Comparison of ENCODE assay signal across 8 cellular contexts in the genomic region with DNA sequence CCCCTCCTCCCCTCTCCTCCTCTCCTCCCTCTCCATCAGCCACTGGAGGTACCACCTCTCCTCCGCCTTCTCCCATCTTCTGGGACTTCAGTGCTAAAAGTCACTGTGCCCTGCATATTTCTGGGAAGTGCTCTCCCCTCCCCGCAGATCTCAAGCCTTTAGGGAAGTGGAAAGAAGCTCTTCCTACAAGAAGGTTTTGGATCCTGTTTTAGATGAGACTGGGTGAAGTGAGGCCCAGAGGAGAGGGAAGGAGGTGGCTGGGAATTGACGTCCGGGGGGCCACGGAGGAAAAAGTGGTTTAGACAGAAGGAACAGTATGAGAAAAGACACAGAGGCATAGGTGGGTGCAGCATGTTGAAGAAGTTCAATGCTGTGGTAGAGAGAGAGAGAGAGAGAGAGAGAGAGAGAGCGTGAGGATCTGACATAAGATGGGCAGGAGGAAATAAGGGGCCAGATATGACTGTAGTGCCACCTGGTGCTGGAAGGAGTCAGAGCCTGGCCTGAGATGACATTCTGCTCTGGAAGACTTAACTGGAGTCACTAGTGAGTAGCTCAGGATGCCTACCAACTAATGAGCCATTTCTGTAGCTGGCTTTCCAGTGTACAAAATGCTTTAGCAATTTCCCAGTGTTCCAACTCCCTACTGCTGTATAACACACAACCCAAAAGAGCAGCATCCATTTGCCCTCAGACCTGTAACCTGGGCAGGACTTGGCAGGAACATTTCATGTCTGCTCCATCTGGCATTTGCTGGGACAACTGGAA. TPM values are rescaled to one million over a fixed set of nuclear protein-coding genes. Genes with fewer than 3 reads are reported as not detected.
A peak's percentile ranks its signal among the peaks of the same experiment; 100 is the strongest.
DNase-seq lines count a peak whose midpoint lies in the region; ATAC-seq, FAIRE-seq and TF ChIP-seq lines count a peak whose summit lies in the region.

No MANE protein-coding gene starts in this region.

- H4K20me1 ChIP-seq in H1 (replicated peaks in 1 of 2; ENCODE audit: control insufficient read depth in 1 of 2, insufficient read depth in 2 of 2, low read length in 2 of 2) = no peaks in the 10 kb centered on the region

- H3K4ac ChIP-seq in H1 (replicated peaks; ENCODE audit: insufficient read length, low read depth, low read length) = no peak overlapping the region
- H3K4ac ChIP-seq in mesenchymal stem cell (ENCODE audit: low read depth in 1 of 2, low read length in 2 of 2) = peak overlapping the region; percentile 54 to 63

- peaks cover 10 to 16% of the 10 kb centered on the region in 2 donors for H3K27me3 Mint-ChIP-seq in CD8-positive, alpha-beta memory T cell
- H3K27me3 Mint-ChIP-seq in T-helper 17 cell = peaks cover 59% of the 10 kb centered on the region

- no peak overlapping the region for H3K4me3 ChIP-seq in CD8-positive, alpha-beta memory T cell (ENCODE audit: low read length)
- H3K4me3 ChIP-seq in H1 (ENCODE audit: extremely low read depth in 1 of 4, insufficient read depth in 2 of 4, low read depth in 3 of 4, low read length in 4 of 4) (no peak overlapping the region), mesenchymal stem cell (ENCODE audit: insufficient read depth in 1 of 2, low read depth in 1 of 2, low read length in 2 of 2) (no peak overlapping the region), tibial nerve (no peak overlapping the region)

- no peaks in the 10 kb centered on the region for H3K36me3 Mint-ChIP-seq in CD8-positive, alpha-beta memory T cell
- peaks cover 6% of the 10 kb centered on the region for H3K36me3 Mint-ChIP-seq in T-helper 17 cell (ENCODE audit: low read depth)

- H3K9me3 Mint-ChIP-seq in CD8-positive, alpha-beta memory T cell = no peaks in the 10 kb centered on the region

- H2BK120ac ChIP-seq in H1 (replicated peaks; ENCODE audit: low read depth, low read length) (no peak overlapping the region), mesenchymal stem cell (ENCODE audit: low read depth, low read length) (peak overlapping the region; percentile 88)

- H3K14ac ChIP-seq in H1 (ENCODE audit: insufficient read length) (no peak overlapping the region), mesenchymal stem cell (ENCODE audit: low read length in 2 of 2) (no peak overlapping the region)

- H4K91ac ChIP-seq in H1 (replicated peaks; ENCODE audit: insufficient read length, low read length) = no peak overlapping the region
- peak overlapping the region; percentile 63 for H4K91ac ChIP-seq in mesenchymal stem cell (ENCODE audit: low read length)

- H4K5ac ChIP-seq in H1 (ENCODE audit: insufficient read length, low read depth, low read length) = no peak overlapping the region

- no peak overlapping the region for H2AK5ac ChIP-seq in H1 (ENCODE audit: low read depth, low read length)
- H2AK5ac ChIP-seq in mesenchymal stem cell (ENCODE audit: low read length, severe bottlenecking) = peak overlapping the region; percentile 96

- ATAC-seq in T-helper 17 cell = peak; percentile 80

- no peak overlapping the region for H2BK20ac ChIP-seq in H1 (ENCODE audit: low read length)

- peaks cover 0 to 4% (median 0%) of the 10 kb centered on the region in 3 donors for H3K4me1 Mint-ChIP-seq in CD8-positive, alpha-beta memory T cell
- H3K4me1 Mint-ChIP-seq in T-helper 17 cell = peaks cover 23% of the 10 kb centered on the region

- no peak overlapping the region for H3K4me2 ChIP-seq in H1 (ENCODE audit: insufficient read depth in 1 of 2, low read depth in 2 of 2, low read length in 2 of 2)
- H3K4me2 ChIP-seq in mesenchymal stem cell (ENCODE audit: low read length, poor library complexity, severe bottlenecking) = no peak overlapping the region

- FAIRE-seq in GM19239 (lab: Jason Lieb, UNC) (peak; percentile 80), H1 (lab: Jason Lieb, UNC) (peak; percentile 97)

- 56% methylated on average over 4 of the region's 6 CpGs; no CpG with 5 or more reads in 1 of the 2 experiments for WGBS in H1 (ENCODE audit: extremely low coverage in 1 of 2, insufficient coverage in 1 of 2, insufficient read length in 1 of 2, insufficient replicate concordance in 2 of 2, low coverage in 1 of 2, low lambda C conversion rate in 2 of 2, missing lambda C conversion rate in 1 of 2), 2 experiments
- WGBS in mesenchymal stem cell = 45% methylated on average over 6 of the region's 6 CpGs
- 36 to 38% methylated on average over 6 of the region's 6 CpGs for WGBS in tibial nerve, 2 donors

- peak; percentile 83 to 87 for TF ChIP-seq RAD21 in H1 (IDR thresholded peaks at IDR 0.05 in 1 of 2, conservative IDR thresholded peaks at IDR 0.05 in 1 of 2; ENCODE audit: low read depth in 2 of 2, low read length in 2 of 2)

- H2BK5ac ChIP-seq in H1 (ENCODE audit: low read depth, low read length) (no peak overlapping the region), mesenchymal stem cell (ENCODE audit: low read depth, low read length, poor library complexity, severe bottlenecking) (no peak overlapping the region)

- no peaks in the 10 kb centered on the region for H3K23me2 ChIP-seq in H1 (ENCODE audit: low read depth, low read length)

- peak in 3 of 5 donors; percentile 28 to 50 (median 37) for DNase-seq in CD8-positive, alpha-beta memory T cell
- DNase-seq in GM19239 (ENCODE audit: insufficient read length, low spot score) (peak; percentile 45), NCI-H1105 treated with DMSO at 0.1 percent for 48 hours (lab: John Stamatoyannopoulos, UW) (peak; percentile 62), T-helper 17 cell (no peak), H1 (ENCODE audit: low read depth in 1 of 2, low spot score in 2 of 2) (peak in 1 of 2 experiments; percentile 52), mesenchymal stem cell (peak; percentile 92), tibial nerve (ENCODE audit: low spot score in 2 of 2) (peak in 1 of 2 donors; percentile 50)
- no peak for DNase-seq in effector CD4-positive, alpha-beta T cell

- H3K56ac ChIP-seq in H1 (replicated peaks; ENCODE audit: insufficient read length, low read depth, low read length) = no peak overlapping the region

- no peaks in the 10 kb centered on the region for H3K79me1 ChIP-seq in H1 (ENCODE audit: low read depth, low read length)
- no peaks in the 10 kb centered on the region for H3K79me1 ChIP-seq in mesenchymal stem cell (replicated peaks; ENCODE audit: low read length, poor library complexity, severe bottlenecking)

- TF ChIP-seq CTCF in H1 (IDR thresholded peaks at IDR 0.05; ENCODE audit: control extremely low read depth in 1 of 3, insufficient read depth in 1 of 3, low read depth in 1 of 3, low read length in 3 of 3) (peak; percentile 68 to 93 (median 77)), tibial nerve (IDR thresholded peaks at IDR 0.05) (peak in 4 of 5 experiments; percentile 22 to 66 (median 57))

- H3K27ac ChIP-seq in CD8-positive, alpha-beta memory T cell (ENCODE audit: low read depth, low read length) = no peak overlapping the region
- H3K27ac ChIP-seq in H1 (ENCODE audit: low read depth, low read length) = no peak overlapping the region
- H3K27ac ChIP-seq in mesenchymal stem cell (ENCODE audit: low read length, poor library complexity, severe bottlenecking) = peak overlapping the region; percentile 44
- H3K27ac ChIP-seq in tibial nerve = no peak overlapping the region

- CTCF ChIA-PET in CD8-positive, alpha-beta memory T cell (lab: Charles Lee) = interaction anchor here (1.0 to 2.1 kb wide), 2 partner anchors 16 to 161 kb away, joined by 4 to 7 read pairs; a partner anchor contains a TSS
- CTCF ChIA-PET in H1 (lab: Charles Lee; ENCODE audit: partially characterized antibody) = interaction anchor here (0.6 to 7.3 kb wide), 41 partner anchors 9 to 819 kb away, joined by 3 to 75 read pairs (median 4); no protein-coding TSS in a partner anchor

- 0 out of 2 replicates have a peak overlapping the region, but pooled peaks have one; percentile 16 for H2BK15ac ChIP-seq in H1 (ENCODE audit: low read length)
- no peak overlapping the region for H2BK15ac ChIP-seq in mesenchymal stem cell (ENCODE audit: low read depth, poor library complexity, severe bottlenecking)

- TF ChIP-seq EP300 in H1 (IDR thresholded peaks at IDR 0.05; ENCODE audit: borderline replicate concordance in 1 of 2, low read depth in 2 of 2, low read length in 2 of 2) (no peak), tibial nerve (IDR thresholded peaks at IDR 0.05) (peak in 1 of 2 donors; percentile 15)

- H3K9ac ChIP-seq in H1 (replicated peaks in 1 of 4; ENCODE audit: extremely low read depth in 1 of 4, low read depth in 3 of 4, low read length in 3 of 4) (no peak overlapping the region), mesenchymal stem cell (ENCODE audit: low read length) (peak overlapping the region; percentile 51)

- H4K8ac ChIP-seq in H1 (ENCODE audit: extremely low read depth, insufficient read depth, low read length) = no peak overlapping the region
- peak overlapping the region; percentile 45 for H4K8ac ChIP-seq in mesenchymal stem cell (ENCODE audit: low read length)

- no peaks in the 10 kb centered on the region for H3K4me1 ChIP-seq in CD8-positive, alpha-beta memory T cell (ENCODE audit: insufficient read depth, low read length)
- peaks cover 0 to 3% (median 1%) of the 10 kb centered on the region in 4 experiments; a peak in 3 of 7 replicates for H3K4me1 ChIP-seq in H1 (replicated peaks in 1 of 4; ENCODE audit: control insufficient read depth in 3 of 4, insufficient read depth in 4 of 4, low read length in 3 of 4)
- peaks cover 29% of the 10 kb centered on the region for H3K4me1 ChIP-seq in mesenchymal stem cell (ENCODE audit: control insufficient read depth, insufficient read depth, low read depth, low read length)
- peaks cover 0 to 9% (median 0%) of the 10 kb centered on the region in 4 donors for H3K4me1 ChIP-seq in tibial nerve

- POLR2A ChIA-PET in CD8-positive, alpha-beta memory T cell (lab: Charles Lee) = no interaction called here
- POLR2A ChIA-PET in H1 (lab: Charles Lee; ENCODE audit: partially characterized antibody) = interaction anchor here (1.2 kb wide), 1 partner anchor 91 kb away, joined by 5 read pairs; no protein-coding TSS in a partner anchor

- no peak overlapping the region for H3K23ac ChIP-seq in H1 (ENCODE audit: insufficient read length)
- H3K23ac ChIP-seq in mesenchymal stem cell (ENCODE audit: low read length in 2 of 2) = no peak overlapping the region

- H3K27me3 ChIP-seq in CD8-positive, alpha-beta memory T cell (ENCODE audit: insufficient read depth, low read length, poor library complexity, severe bottlenecking) = peaks cover 6% of the 10 kb centered on the region
- H3K27me3 ChIP-seq in H1 (replicated peaks in 1 of 4; ENCODE audit: control insufficient read depth in 3 of 4, extremely low read depth in 1 of 4, insufficient read depth in 3 of 4, low read length in 3 of 4) = 0 out of 7 replicates have a peak, but pooled peaks cover 0 to 2% (median 0%) of the 10 kb centered on the region in 4 experiments
- H3K27me3 ChIP-seq in mesenchymal stem cell (ENCODE audit: control insufficient read depth in 1 of 2, insufficient read depth in 1 of 2, low read length in 2 of 2) = no peaks in the 10 kb centered on the region
- H3K27me3 ChIP-seq in tibial nerve = no peaks in the 10 kb centered on the region

- no peak overlapping the region for H3K18ac ChIP-seq in H1 (ENCODE audit: extremely low read depth, low read length)
- H3K18ac ChIP-seq in mesenchymal stem cell (ENCODE audit: low read depth in 1 of 2, low read length in 2 of 2) = peak overlapping the region; percentile 48 to 69

- H3K9me3 ChIP-seq in CD8-positive, alpha-beta memory T cell (ENCODE audit: low read length) = no peaks in the 10 kb centered on the region
- H3K9me3 ChIP-seq in T-helper 17 cell (ENCODE audit: control insufficient read depth, low read length, poor library complexity, severe bottlenecking) = no peaks in the 10 kb centered on the region
- no peaks in the 10 kb centered on the region for H3K9me3 ChIP-seq in H1 (ENCODE audit: insufficient read depth in 2 of 2, low read depth in 1 of 2, low read length in 1 of 2)
- peaks cover 4% of the 10 kb centered on the region for H3K9me3 ChIP-seq in mesenchymal stem cell (ENCODE audit: control insufficient read depth, low read length)
- no peaks in the 10 kb centered on the region for H3K9me3 ChIP-seq in tibial nerve

- H3K36me3 ChIP-seq in CD8-positive, alpha-beta memory T cell (ENCODE audit: insufficient read depth, low read length) = no peaks in the 10 kb centered on the region
- H3K36me3 ChIP-seq in H1 (ENCODE audit: control insufficient read depth in 2 of 4, insufficient read depth in 4 of 4, low read length in 3 of 4) (no peaks in the 10 kb centered on the region), mesenchymal stem cell (ENCODE audit: control insufficient read depth in 1 of 2, insufficient read depth in 2 of 2, low read depth in 1 of 2, low read length in 2 of 2) (no peaks in the 10 kb centered on the region), tibial nerve (no peaks in the 10 kb centered on the region)

- H3K79me2 ChIP-seq in H1 (ENCODE audit: control insufficient read depth in 1 of 2, insufficient read depth in 2 of 2, low read length in 2 of 2) = no peaks in the 10 kb centered on the region

- TF ChIP-seq POLR2A in H1 (IDR thresholded peaks at IDR 0.05; ENCODE audit: control extremely low read depth in 1 of 2, low read depth in 2 of 2, low read length in 2 of 2) (no peak), tibial nerve (IDR thresholded peaks at IDR 0.05) (no peak)

- H3K27ac Mint-ChIP-seq in CD8-positive, alpha-beta memory T cell = no peak overlapping the region
- H3K27ac Mint-ChIP-seq in T-helper 17 cell = peak overlapping the region; percentile 81

- no peak overlapping the region for H2BK12ac ChIP-seq in H1 (ENCODE audit: low read depth, low read length)
- peak overlapping the region; percentile 91 to 97 for H2BK12ac ChIP-seq in mesenchymal stem cell (ENCODE audit: low read length in 2 of 2)

- H2AFZ ChIP-seq in H1 (ENCODE audit: low read length) (no peak overlapping the region), mesenchymal stem cell (ENCODE audit: low read depth, low read length) (no peak overlapping the region)

- H3K4me3 Mint-ChIP-seq in CD8-positive, alpha-beta memory T cell = peak overlapping the region in 1 of 7 donors; percentile 2
- H3K4me3 Mint-ChIP-seq in T-helper 17 cell = peak overlapping the region; percentile 70

RNA-seq across cellular contexts. Expression of a gene that starts 16.7 kb away (rescaled TPM):
- total RNA-seq in CD8-positive, alpha-beta memory T cell = 1 to 10 TPM; 3.3 to 3.6 TPM
- 1.4 TPM for polyA plus RNA-seq in CD8-positive, alpha-beta memory T cell
- total RNA-seq in T-helper 17 cell = 1 to 10 TPM in 1 of 2 donors, under 1 TPM in 1; 0.65 to 1.8 TPM
- total RNA-seq in H1 (2021; fragmentation: NEBNext Ultra II Directional; extraction: Animal tissue kit (Norgen Biotek cat#: 25700)) = 3.4 and 3.7 TPM in 2 replicates
- polyA plus RNA-seq in H1 (2011; rRNA removed) = 0.70 and 0.93 TPM in 2 replicates
- polyA plus RNA-seq in H1 (2011; cell fraction: cytosol; rRNA removed) = 1.2 TPM
- polyA plus RNA-seq in H1 (2011; cell fraction: nucleus; rRNA removed) = 1.3 TPM
- 1.5 to 1.9 TPM (median 1.8 TPM) in 4 replicates for polyA plus RNA-seq in H1 (2012, experiment 1 of 2)
- polyA plus RNA-seq in H1 (2012, experiment 2 of 2) = 0.16 TPM
- 1.0 TPM for polyA plus RNA-seq in H1 (2013, experiment 1 of 2)
- 0.88 TPM for polyA plus RNA-seq in H1 (2013, experiment 2 of 2)
- 5.1 and 5.3 TPM in 2 replicates for polyA minus RNA-seq in H1 (2011; rRNA and poly(A)+ RNA removed)
- 3.2 TPM for polyA minus RNA-seq in H1 (2011; cell fraction: cytosol; rRNA and poly(A)+ RNA removed)
- polyA minus RNA-seq in H1 (2011; cell fraction: nucleus; rRNA and poly(A)+ RNA removed) = 3.4 TPM
- polyA plus RNA-seq in mesenchymal stem cell (2013, experiment 1 of 2) = 1.7 TPM
- 1.6 TPM for polyA plus RNA-seq in mesenchymal stem cell (2013, experiment 2 of 2)
- 1 to 10 TPM; 6.9 to 9.4 (median 7.8) TPM for total RNA-seq in tibial nerve

RNA-seq across cellular contexts. Expression of a gene that starts 24.8 kb away (rescaled TPM):
- total RNA-seq in CD8-positive, alpha-beta memory T cell = 10 to 100 TPM; 25.5 to 25.8 TPM
- polyA plus RNA-seq in CD8-positive, alpha-beta memory T cell = 34.2 TPM
- total RNA-seq in T-helper 17 cell (10 to 100 TPM; 33.0 to 37.0 TPM), tibial nerve (100 to 1,000 TPM; 152 to 458 (median 204) TPM)
- total RNA-seq in H1 (2021; fragmentation: NEBNext Ultra II Directional; extraction: Animal tissue kit (Norgen Biotek cat#: 25700)) = 5.6 and 6.1 TPM in 2 replicates
- 13.9 and 14.2 TPM in 2 replicates for polyA plus RNA-seq in H1 (2011; rRNA removed)
- polyA plus RNA-seq in H1 (2011; cell fraction: cytosol; rRNA removed) = 11.7 TPM
- polyA plus RNA-seq in H1 (2011; cell fraction: nucleus; rRNA removed) = 13.8 TPM
- 7.0 to 22.7 TPM (median 17.2 TPM) in 4 replicates for polyA plus RNA-seq in H1 (2012, experiment 1 of 2)
- polyA plus RNA-seq in H1 (2012, experiment 2 of 2) = 15.0 TPM
- 4.0 TPM for polyA plus RNA-seq in H1 (2013, experiment 1 of 2)
- polyA plus RNA-seq in H1 (2013, experiment 2 of 2) = 3.0 TPM
- polyA minus RNA-seq in H1 (2011; rRNA and poly(A)+ RNA removed) = 11.0 and 14.0 TPM in 2 replicates
- polyA minus RNA-seq in H1 (2011; cell fraction: cytosol; rRNA and poly(A)+ RNA removed) = 7.5 TPM
- polyA minus RNA-seq in H1 (2011; cell fraction: nucleus; rRNA and poly(A)+ RNA removed) = 6.0 TPM
- 114 TPM for polyA plus RNA-seq in mesenchymal stem cell (2013, experiment 1 of 2)
- polyA plus RNA-seq in mesenchymal stem cell (2013, experiment 2 of 2) = 112 TPM

Comparison
In these comparisons a context has a peak if more than half of its experiments do, and no peak if none do; other contexts are left out.
1. DNase-seq: peak in CD8-positive, alpha-beta memory T cell (3 of 5), GM19239 (single experiment), NCI-H1105 treated with DMSO at 0.1 percent for 48 hours (single experiment) and mesenchymal stem cell (single experiment); none in T-helper 17 cell (0 of 3) and effector CD4-positive, alpha-beta T cell (single experiment).
2. RNA of a gene that starts 24.8 kb away (total RNA-seq): 152 to 458 TPM in tibial nerve; 33.0 to 37.0 TPM in T-helper 17 cell, 25.5 to 25.8 TPM in CD8-positive, alpha-beta memory T cell and 5.6 to 6.1 TPM in H1; every median in the first group is over 4 times any median in the second.